1 cellular context compared by ENCODE assay signal in the genomic region with DNA sequence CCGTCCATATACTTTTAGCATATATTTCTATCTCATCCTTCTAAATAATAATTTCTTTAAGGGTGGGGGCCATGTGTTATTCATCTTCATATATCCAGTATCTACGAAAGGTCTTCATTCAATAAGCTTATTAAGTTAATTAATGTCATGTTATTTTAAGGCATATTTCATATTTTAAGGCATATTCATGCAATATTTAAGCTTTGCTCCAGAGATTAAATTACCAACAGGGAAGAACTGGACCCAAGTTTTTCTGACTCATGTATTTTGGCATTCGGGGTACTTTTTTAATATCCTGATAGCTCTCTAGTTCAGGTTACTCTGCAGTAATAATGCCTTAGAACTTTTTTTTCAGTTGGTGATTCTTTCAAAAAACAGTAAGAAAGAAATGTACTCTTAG.
TF ChIP-seq lines count a peak whose summit lies in the region.

No MANE protein-coding gene starts in this region.

TF ChIP-seq in SK-N-SH, 30 proteins besides CTCF, POLR2A, EP300 and RAD21 (continued from another document):
- TF ChIP-seq, protein P1, sequence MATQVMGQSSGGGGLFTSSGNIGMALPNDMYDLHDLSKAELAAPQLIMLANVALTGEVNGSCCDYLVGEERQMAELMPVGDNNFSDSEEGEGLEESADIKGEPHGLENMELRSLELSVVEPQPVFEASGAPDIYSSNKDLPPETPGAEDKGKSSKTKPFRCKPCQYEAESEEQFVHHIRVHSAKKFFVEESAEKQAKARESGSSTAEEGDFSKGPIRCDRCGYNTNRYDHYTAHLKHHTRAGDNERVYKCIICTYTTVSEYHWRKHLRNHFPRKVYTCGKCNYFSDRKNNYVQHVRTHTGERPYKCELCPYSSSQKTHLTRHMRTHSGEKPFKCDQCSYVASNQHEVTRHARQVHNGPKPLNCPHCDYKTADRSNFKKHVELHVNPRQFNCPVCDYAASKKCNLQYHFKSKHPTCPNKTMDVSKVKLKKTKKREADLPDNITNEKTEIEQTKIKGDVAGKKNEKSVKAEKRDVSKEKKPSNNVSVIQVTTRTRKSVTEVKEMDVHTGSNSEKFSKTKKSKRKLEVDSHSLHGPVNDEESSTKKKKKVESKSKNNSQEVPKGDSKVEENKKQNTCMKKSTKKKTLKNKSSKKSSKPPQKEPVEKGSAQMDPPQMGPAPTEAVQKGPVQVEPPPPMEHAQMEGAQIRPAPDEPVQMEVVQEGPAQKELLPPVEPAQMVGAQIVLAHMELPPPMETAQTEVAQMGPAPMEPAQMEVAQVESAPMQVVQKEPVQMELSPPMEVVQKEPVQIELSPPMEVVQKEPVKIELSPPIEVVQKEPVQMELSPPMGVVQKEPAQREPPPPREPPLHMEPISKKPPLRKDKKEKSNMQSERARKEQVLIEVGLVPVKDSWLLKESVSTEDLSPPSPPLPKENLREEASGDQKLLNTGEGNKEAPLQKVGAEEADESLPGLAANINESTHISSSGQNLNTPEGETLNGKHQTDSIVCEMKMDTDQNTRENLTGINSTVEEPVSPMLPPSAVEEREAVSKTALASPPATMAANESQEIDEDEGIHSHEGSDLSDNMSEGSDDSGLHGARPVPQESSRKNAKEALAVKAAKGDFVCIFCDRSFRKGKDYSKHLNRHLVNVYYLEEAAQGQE (IDR thresholded peaks at IDR 0.05; ENCODE audit: low read depth, low read length), result no peak
- TF ChIP-seq, protein P2, sequence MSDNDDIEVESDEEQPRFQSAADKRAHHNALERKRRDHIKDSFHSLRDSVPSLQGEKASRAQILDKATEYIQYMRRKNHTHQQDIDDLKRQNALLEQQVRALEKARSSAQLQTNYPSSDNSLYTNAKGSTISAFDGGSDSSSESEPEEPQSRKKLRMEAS (IDR thresholded peaks at IDR 0.05; ENCODE audit: low read depth), result no peak
- TF ChIP-seq POLR2AphosphoS5 (IDR thresholded peaks at IDR 0.05; ENCODE audit: low read depth, low read length), result no peak
- TF ChIP-seq GABPA (IDR thresholded peaks at IDR 0.05; ENCODE audit: low read depth), result no peak; the same call in 1 of the 2 replicates
- TF ChIP-seq, protein P3, sequence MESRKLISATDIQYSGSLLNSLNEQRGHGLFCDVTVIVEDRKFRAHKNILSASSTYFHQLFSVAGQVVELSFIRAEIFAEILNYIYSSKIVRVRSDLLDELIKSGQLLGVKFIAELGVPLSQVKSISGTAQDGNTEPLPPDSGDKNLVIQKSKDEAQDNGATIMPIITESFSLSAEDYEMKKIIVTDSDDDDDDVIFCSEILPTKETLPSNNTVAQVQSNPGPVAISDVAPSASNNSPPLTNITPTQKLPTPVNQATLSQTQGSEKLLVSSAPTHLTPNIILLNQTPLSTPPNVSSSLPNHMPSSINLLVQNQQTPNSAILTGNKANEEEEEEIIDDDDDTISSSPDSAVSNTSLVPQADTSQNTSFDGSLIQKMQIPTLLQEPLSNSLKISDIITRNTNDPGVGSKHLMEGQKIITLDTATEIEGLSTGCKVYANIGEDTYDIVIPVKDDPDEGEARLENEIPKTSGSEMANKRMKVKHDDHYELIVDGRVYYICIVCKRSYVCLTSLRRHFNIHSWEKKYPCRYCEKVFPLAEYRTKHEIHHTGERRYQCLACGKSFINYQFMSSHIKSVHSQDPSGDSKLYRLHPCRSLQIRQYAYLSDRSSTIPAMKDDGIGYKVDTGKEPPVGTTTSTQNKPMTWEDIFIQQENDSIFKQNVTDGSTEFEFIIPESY (IDR thresholded peaks at IDR 0.05; ENCODE audit: borderline replicate concordance, low read depth), result no peak
- TF ChIP-seq NFIC (IDR thresholded peaks at IDR 0.05; ENCODE audit: borderline replicate concordance), result no peak
- TF ChIP-seq, protein P4, sequence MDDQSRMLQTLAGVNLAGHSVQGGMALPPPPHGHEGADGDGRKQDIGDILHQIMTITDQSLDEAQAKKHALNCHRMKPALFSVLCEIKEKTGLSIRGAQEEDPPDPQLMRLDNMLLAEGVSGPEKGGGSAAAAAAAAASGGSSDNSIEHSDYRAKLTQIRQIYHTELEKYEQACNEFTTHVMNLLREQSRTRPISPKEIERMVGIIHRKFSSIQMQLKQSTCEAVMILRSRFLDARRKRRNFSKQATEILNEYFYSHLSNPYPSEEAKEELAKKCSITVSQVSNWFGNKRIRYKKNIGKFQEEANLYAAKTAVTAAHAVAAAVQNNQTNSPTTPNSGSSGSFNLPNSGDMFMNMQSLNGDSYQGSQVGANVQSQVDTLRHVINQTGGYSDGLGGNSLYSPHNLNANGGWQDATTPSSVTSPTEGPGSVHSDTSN (IDR thresholded peaks at IDR 0.05), result peak; percentile 6; the same call in 1 of the 2 replicates
- TF ChIP-seq TCF12 (IDR thresholded peaks at IDR 0.05), result peak; percentile 40
- no peak for TF ChIP-seq ELF1 (IDR thresholded peaks at IDR 0.05)
- no peak for TF ChIP-seq SMC3 (IDR thresholded peaks at IDR 0.05; ENCODE audit: low read depth, low read length)
- TF ChIP-seq MEF2A (IDR thresholded peaks at IDR 0.05; ENCODE audit: borderline replicate concordance, low read depth), result no peak
- TF ChIP-seq TAF1 (IDR thresholded peaks at IDR 0.05; ENCODE audit: borderline replicate concordance, low read depth, low read length), result no peak
- no peak for TF ChIP-seq RCOR1 (IDR thresholded peaks at IDR 0.05; ENCODE audit: low read length)
- no peak for TF ChIP-seq GATA2 (CRISPR knock-in tag; IDR thresholded peaks at IDR 0.05)
- TF ChIP-seq, protein P5, sequence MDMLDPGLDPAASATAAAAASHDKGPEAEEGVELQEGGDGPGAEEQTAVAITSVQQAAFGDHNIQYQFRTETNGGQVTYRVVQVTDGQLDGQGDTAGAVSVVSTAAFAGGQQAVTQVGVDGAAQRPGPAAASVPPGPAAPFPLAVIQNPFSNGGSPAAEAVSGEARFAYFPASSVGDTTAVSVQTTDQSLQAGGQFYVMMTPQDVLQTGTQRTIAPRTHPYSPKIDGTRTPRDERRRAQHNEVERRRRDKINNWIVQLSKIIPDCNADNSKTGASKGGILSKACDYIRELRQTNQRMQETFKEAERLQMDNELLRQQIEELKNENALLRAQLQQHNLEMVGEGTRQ (IDR thresholded peaks at IDR 0.05; ENCODE audit: borderline replicate concordance, low read depth, low read length), result no peak
- TF ChIP-seq, protein P6, sequence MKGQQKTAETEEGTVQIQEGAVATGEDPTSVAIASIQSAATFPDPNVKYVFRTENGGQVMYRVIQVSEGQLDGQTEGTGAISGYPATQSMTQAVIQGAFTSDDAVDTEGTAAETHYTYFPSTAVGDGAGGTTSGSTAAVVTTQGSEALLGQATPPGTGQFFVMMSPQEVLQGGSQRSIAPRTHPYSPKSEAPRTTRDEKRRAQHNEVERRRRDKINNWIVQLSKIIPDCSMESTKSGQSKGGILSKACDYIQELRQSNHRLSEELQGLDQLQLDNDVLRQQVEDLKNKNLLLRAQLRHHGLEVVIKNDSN (IDR thresholded peaks at IDR 0.05; ENCODE audit: borderline replicate concordance, low read depth), result no peak
- peak; percentile 22; the same call in 1 of the 2 replicates for TF ChIP-seq TEAD4 (IDR thresholded peaks at IDR 0.05; ENCODE audit: borderline replicate concordance, insufficient read depth)
